8 cellular contexts compared by ENCODE assay signal in the genomic region with DNA sequence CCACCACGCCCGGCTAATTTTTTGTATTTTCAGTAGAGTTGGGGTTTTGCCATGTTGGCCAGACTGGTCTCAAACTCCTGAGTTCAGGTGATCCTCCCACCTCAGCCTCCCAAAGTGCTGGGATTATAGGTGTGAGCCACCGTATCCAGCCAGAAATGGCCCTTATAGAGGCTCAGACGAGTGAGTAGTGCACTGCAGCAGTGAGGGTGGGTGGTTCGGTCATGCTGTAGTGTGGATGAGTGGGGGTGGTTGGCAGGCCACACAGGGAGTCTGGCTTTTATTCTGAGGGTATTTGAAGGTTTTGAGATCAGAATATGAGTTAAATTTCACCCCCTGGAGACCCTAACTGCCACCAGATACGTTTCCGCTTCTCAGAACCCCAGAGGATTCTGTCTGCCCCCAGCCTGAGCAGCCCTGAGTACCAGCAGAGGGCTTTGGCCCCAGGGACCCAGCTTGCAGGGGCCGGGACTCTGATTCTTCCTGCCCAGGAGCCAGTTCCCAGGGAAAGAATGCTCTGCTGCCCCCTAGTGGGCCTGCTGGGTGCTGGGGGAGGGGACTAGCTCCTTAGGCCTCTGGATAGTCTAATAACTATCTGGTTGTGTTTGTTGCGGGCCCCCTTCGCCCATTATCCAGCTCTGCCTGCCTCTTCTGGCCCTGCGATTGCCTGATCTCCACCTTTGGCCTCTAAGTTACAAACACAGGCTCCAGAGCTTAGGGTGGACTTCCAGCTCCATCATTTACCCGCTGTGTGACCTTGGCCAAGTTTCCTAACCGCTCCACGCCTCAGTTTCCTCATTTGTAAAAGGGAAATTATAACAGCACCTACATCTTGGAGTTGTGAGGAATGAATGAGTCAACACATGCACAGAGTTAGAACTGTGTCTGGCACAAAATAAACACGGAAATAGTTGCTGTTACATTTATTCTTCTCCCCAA. TPM values are rescaled to one million over a fixed set of nuclear protein-coding genes. Genes with fewer than 3 reads are reported as not detected.
A peak's percentile ranks its signal among the peaks of the same experiment; 100 is the strongest.
DNase-seq lines count a peak whose midpoint lies in the region; ATAC-seq and TF ChIP-seq lines count a peak whose summit lies in the region.

No MANE protein-coding gene starts in this region.

- H3K4me3 ChIP-seq in tibial nerve, result peak overlapping the region in 1 of 4 donors; percentile 3

- H3K9me3 Mint-ChIP-seq in activated naive CD4-positive, alpha-beta T cell treated with anti-CD3 and anti-CD28 coated beads, Interleukin-2, amount 50 U/mL, for 24 hours, result no peaks in the 10 kb centered on the region
- H3K9me3 Mint-ChIP-seq in glutamatergic neuron (ENCODE audit: unreplicated experiment), result peaks cover 9% of the 10 kb centered on the region

- peaks cover 5% of the 10 kb centered on the region for H3K36me3 Mint-ChIP-seq in activated naive CD4-positive, alpha-beta T cell treated with anti-CD3 and anti-CD28 coated beads, Interleukin-2, amount 50 U/mL, for 24 hours
- H3K36me3 Mint-ChIP-seq in glutamatergic neuron (ENCODE audit: unreplicated experiment), result no peaks in the 10 kb centered on the region

- H3K36me3 ChIP-seq in tibial nerve, result peaks cover 0 to 35% (median 0%) of the 10 kb centered on the region in 3 donors

- no peak for TF ChIP-seq POLR2A in tibial nerve (IDR thresholded peaks at IDR 0.05)

- H3K27ac Mint-ChIP-seq in activated naive CD4-positive, alpha-beta T cell treated with anti-CD3 and anti-CD28 coated beads, Interleukin-2, amount 50 U/mL, for 24 hours, result no peak overlapping the region
- no peak overlapping the region for H3K27ac Mint-ChIP-seq in glutamatergic neuron (ENCODE audit: unreplicated experiment)

- peak; percentile 93 for TF ChIP-seq CTCF in glutamatergic neuron (IDR thresholded peaks at IDR 0.05; ENCODE audit: partially characterized antibody, unreplicated experiment)
- TF ChIP-seq CTCF in tibial nerve (IDR thresholded peaks at IDR 0.05), result peak; percentile 91 to 95 (median 93)

- peaks cover 0 to 33% (median 13%) of the 10 kb centered on the region in 4 donors for H3K4me1 ChIP-seq in tibial nerve

- H3K4me1 Mint-ChIP-seq in activated naive CD4-positive, alpha-beta T cell treated with anti-CD3 and anti-CD28 coated beads, Interleukin-2, amount 50 U/mL, for 24 hours, result peaks cover 32% of the 10 kb centered on the region
- H3K4me1 Mint-ChIP-seq in glutamatergic neuron (ENCODE audit: low read depth, unreplicated experiment), result peaks cover 2% of the 10 kb centered on the region

- peak overlapping the region; percentile 81 for H3K4me3 Mint-ChIP-seq in activated naive CD4-positive, alpha-beta T cell treated with anti-CD3 and anti-CD28 coated beads, Interleukin-2, amount 50 U/mL, for 24 hours
- H3K4me3 Mint-ChIP-seq in glutamatergic neuron (ENCODE audit: unreplicated experiment), result no peak overlapping the region

- no peaks in the 10 kb centered on the region for H3K27me3 Mint-ChIP-seq in activated naive CD4-positive, alpha-beta T cell treated with anti-CD3 and anti-CD28 coated beads, Interleukin-2, amount 50 U/mL, for 24 hours
- peaks cover 3% of the 10 kb centered on the region for H3K27me3 Mint-ChIP-seq in glutamatergic neuron (ENCODE audit: unreplicated experiment)

- no peaks in the 10 kb centered on the region for H3K27me3 ChIP-seq in tibial nerve

- DNase-seq in Ammon's horn (ENCODE audit: low spot score) (peak; percentile 89), NCI-H1092 treated with DMSO at 0.1 percent for 48 hours (lab: John Stamatoyannopoulos, UW) (peak; percentile 82), SKM-1 treated with dmso at 0.1 percent for 144 hours (lab: John Stamatoyannopoulos, UW; ENCODE audit: unreplicated experiment) (peak; percentile 83), glutamatergic neuron (peak; percentile 97), pons (ENCODE audit: low spot score) (peak; percentile 92), tibial nerve (ENCODE audit: low spot score in 2 of 2) (peak; percentile 83 to 93)

- H3K27ac ChIP-seq in tibial nerve, result peak overlapping the region in 2 of 4 donors; percentile 74 to 96

- ATAC-seq in GM21529 (IDR thresholded peaks at IDR 0.05; ENCODE audit: unreplicated experiment), result peak; percentile 44

- 36 to 44% methylated on average over 14 to 15 of the region's 15 CpGs for WGBS in tibial nerve, 2 donors

- no peaks in the 10 kb centered on the region for H3K9me3 ChIP-seq in tibial nerve

- TF ChIP-seq EP300 in tibial nerve (IDR thresholded peaks at IDR 0.05), result peak in 1 of 2 donors; percentile 43

RNA-seq across cellular contexts. Expression of gene ZNF771, which starts 2.0 kb away (rescaled TPM):
- 7.8 TPM for total RNA-seq in glutamatergic neuron (ENCODE audit: unreplicated experiment)
- total RNA-seq in tibial nerve, result 10 to 100 TPM; 35.8 to 48.2 (median 43.0) TPM

RNA-seq across cellular contexts. Expression of gene ZNF48, which starts 14.2 kb away (rescaled TPM):
- total RNA-seq in glutamatergic neuron (ENCODE audit: unreplicated experiment) (74.7 TPM), tibial nerve (1 to 10 TPM; 5.5 to 7.5 (median 7.3) TPM)

RNA-seq across cellular contexts. Expression of gene DCTPP1, which starts 20.4 kb away (rescaled TPM):
- total RNA-seq in glutamatergic neuron (ENCODE audit: unreplicated experiment) (37.6 TPM), tibial nerve (10 to 100 TPM; 12.1 to 20.7 (median 16.1) TPM)

RNA-seq across cellular contexts. Expression of gene SEPTIN1, which starts 27.0 kb away (rescaled TPM):
- 2.9 TPM for total RNA-seq in glutamatergic neuron (ENCODE audit: unreplicated experiment)
- 1 to 10 TPM in 3 of 4 donors, not detected in 1; 1.4 to 4.8 (median 3.6) TPM for total RNA-seq in tibial nerve

RNA-seq across cellular contexts. Expression of gene MYL11, which starts 34.8 kb away (rescaled TPM):
- not detected for total RNA-seq in glutamatergic neuron (ENCODE audit: unreplicated experiment)
- not detected for total RNA-seq in tibial nerve
